Comparison of ENCODE assay signal across 19 cellular contexts in the genomic region with DNA sequence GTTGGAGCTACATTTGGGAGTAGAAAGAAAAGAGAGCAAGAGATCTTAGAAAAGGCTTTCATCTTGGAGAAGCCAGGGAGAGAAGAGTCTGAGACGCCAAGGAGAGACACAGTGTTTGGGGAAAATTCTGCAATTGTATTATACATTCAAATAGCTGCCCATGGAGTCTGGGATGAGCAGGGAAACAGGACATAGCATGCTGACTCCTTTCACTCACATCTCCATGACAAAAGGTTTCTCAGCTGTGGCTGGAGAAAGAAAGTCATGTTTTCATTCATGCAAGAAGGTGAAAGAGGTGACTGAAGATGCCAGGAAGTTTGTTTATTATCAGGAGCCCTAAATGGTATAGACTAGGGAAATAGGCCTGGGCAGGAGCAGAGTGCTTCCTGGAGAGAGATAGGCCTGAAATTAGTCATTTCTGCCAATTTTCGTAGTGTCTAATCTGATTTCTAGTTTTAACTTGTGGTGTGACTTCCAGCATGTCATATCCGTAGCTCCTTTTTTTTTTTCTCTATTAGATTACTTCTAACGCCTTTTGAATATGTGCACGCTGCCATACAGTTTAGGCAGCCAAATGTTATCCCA. TPM values are rescaled to one million over a fixed set of nuclear protein-coding genes. Genes with fewer than 3 reads are reported as not detected.
DNase-seq lines count a peak whose midpoint lies in the region; ATAC-seq and TF ChIP-seq lines count a peak whose summit lies in the region.
"Had no signal": no experiment of that assay in that cellular context is flagged by ENCODE, and none has a peak within 500 bp of the region (broad histone marks: within the 10 kb centered on the region; RNA-seq: fewer than 3 reads in every experiment).

No MANE protein-coding gene starts in this region.

- no peaks in the 10 kb centered on the region for H3K9me3 Mint-ChIP-seq in WTC11
- H3K9me3 Mint-ChIP-seq in activated T-cell treated with anti-CD3 and anti-CD28 coated beads, Interleukin-2, amount 50 U/mL, for 4 hours, result no peaks in the 10 kb centered on the region

- H3K9me3 ChIP-seq in HUES48 (ENCODE audit: control insufficient read depth, insufficient read depth, low read length), result no peaks in the 10 kb centered on the region
- H3K9me3 ChIP-seq in neuronal stem cell (replicated peaks in 1 of 2; ENCODE audit: control insufficient read depth in 2 of 2, insufficient read depth in 1 of 2, low read depth in 1 of 2, low read length in 2 of 2), result no peaks in the 10 kb centered on the region
- H3K9me3 ChIP-seq in psoas muscle, result no peaks in the 10 kb centered on the region
- H3K9me3 ChIP-seq: A549; BLaER1 treated with 17β-estradiol and CSF1 and Interleukin-3, amounts not matched to agents 10 nM and 100 nM; MG63 had no signal

- peaks cover 28% of the 10 kb centered on the region for H3K4me1 Mint-ChIP-seq in WTC11
- peaks cover 2% of the 10 kb centered on the region for H3K4me1 Mint-ChIP-seq in activated T-cell treated with anti-CD3 and anti-CD28 coated beads, Interleukin-2, amount 50 U/mL, for 4 hours (ENCODE audit: low read depth)

- H3K4me2 ChIP-seq in neuronal stem cell (ENCODE audit: insufficient read depth, low read length, poor library complexity, severe bottlenecking), result no peak overlapping the region
- H3K4me2 ChIP-seq: A549; BLaER1 treated with 17β-estradiol and CSF1 and Interleukin-3, amounts not matched to agents 10 nM and 100 nM had no signal

- no peaks in the 10 kb centered on the region for H3K27me3 ChIP-seq in HUES48 (ENCODE audit: control insufficient read depth, insufficient read depth, low read length)
- no peaks in the 10 kb centered on the region for H3K27me3 ChIP-seq in neuronal stem cell (ENCODE audit: control insufficient read depth in 3 of 3, insufficient read depth in 3 of 3, low read depth in 1 of 3, low read length in 3 of 3)
- no peaks in the 10 kb centered on the region for H3K27me3 ChIP-seq in psoas muscle (ENCODE audit: insufficient read depth in 3 of 3, low read length in 2 of 3)
- H3K27me3 ChIP-seq: BLaER1 treated with 17β-estradiol and CSF1 and Interleukin-3, amounts not matched to agents 10 nM and 100 nM; MG63 had no signal

- CTCF ChIA-PET in WTC11 (lab: Charles Lee), result interaction anchor here (0.5 to 11.2 kb wide), 15 partner anchors 9 to 141 kb away, joined by 3 to 185 read pairs (median 5); partner anchors contain the start of gene DNAJC13

- H3K9ac ChIP-seq in HUES48 (ENCODE audit: low read depth, low read length) (no peak overlapping the region), neuronal stem cell (ENCODE audit: low read depth, low read length, poor library complexity) (no peak overlapping the region)
- H3K9ac ChIP-seq: BLaER1 treated with 17β-estradiol and CSF1 and Interleukin-3, amounts not matched to agents 10 nM and 100 nM; GM23248 had no signal

- no peak overlapping the region for H3K23ac ChIP-seq in neuronal stem cell (ENCODE audit: low read depth, low read length, poor library complexity)

- no peaks in the 10 kb centered on the region for H3K27me3 Mint-ChIP-seq in WTC11 (ENCODE audit: low read depth)
- H3K27me3 Mint-ChIP-seq in activated T-cell treated with anti-CD3 and anti-CD28 coated beads, Interleukin-2, amount 50 U/mL, for 4 hours (ENCODE audit: low read depth), result peaks cover 2% of the 10 kb centered on the region

- no peak overlapping the region for H2BK12ac ChIP-seq in neuronal stem cell (ENCODE audit: low read length)

- no peak overlapping the region for H3K14ac ChIP-seq in neuronal stem cell (ENCODE audit: low read length)

- H2BK5ac ChIP-seq in neuronal stem cell (ENCODE audit: low read length), result no peak overlapping the region

- intact Hi-C loops in psoas muscle (cut with DNase I), result loop anchor here (5.0 to 10.0 kb wide), 4 partner anchors 46 to 293 kb away; no protein-coding TSS in a partner anchor

- H3K4me3 Mint-ChIP-seq in WTC11, result peak overlapping the region; percentile 12
- H3K4me3 Mint-ChIP-seq in activated T-cell treated with anti-CD3 and anti-CD28 coated beads, Interleukin-2, amount 50 U/mL, for 4 hours, result no peak overlapping the region

- no peak overlapping the region for H2AK5ac ChIP-seq in neuronal stem cell (ENCODE audit: low read depth, low read length)

- no peak overlapping the region for H4K8ac ChIP-seq in neuronal stem cell (ENCODE audit: low read depth, low read length)

- H3K27ac ChIP-seq in HUES48 (ENCODE audit: low read depth, low read length), result peak overlapping the region; percentile 77
- H3K27ac ChIP-seq in neuronal stem cell (replicated peaks; ENCODE audit: low read length), result no peak overlapping the region
- H3K27ac ChIP-seq in psoas muscle, result no peak overlapping the region
- H3K27ac ChIP-seq: A549; BLaER1 treated with 17β-estradiol and CSF1 and Interleukin-3, amounts not matched to agents 10 nM and 100 nM; GM23248 had no signal

- WGBS in neuronal stem cell (ENCODE audit: extremely low coverage in 2 of 2, insufficient read length in 2 of 2, insufficient replicate concordance in 1 of 2), 2 donors, result no CpG with 5 or more reads among the region's 5 CpGs
- 69 to 72% (median 72%) methylated on average over 5 of the region's 5 CpGs for WGBS in psoas muscle, 3 donors

- POLR2A ChIA-PET in WTC11 (lab: Charles Lee), result interaction anchor here (0.6 kb wide), 1 partner anchor 67 kb away, joined by 3 read pairs; no protein-coding TSS in a partner anchor

- H3K4ac ChIP-seq in neuronal stem cell (ENCODE audit: low read length), result no peak overlapping the region

- no peak overlapping the region for H4K91ac ChIP-seq in neuronal stem cell (ENCODE audit: low read depth, low read length, poor library complexity)

- peak overlapping the region; percentile 28; the same call in 1 of the 2 replicates for H3K4me3 ChIP-seq in HUES48 (ENCODE audit: low read depth, low read length)
- H3K4me3 ChIP-seq in neuronal stem cell (ENCODE audit: low read length in 2 of 2), result no peak overlapping the region
- no peak overlapping the region for H3K4me3 ChIP-seq in psoas muscle
- H3K4me3 ChIP-seq: A549; BLaER1 treated with 17β-estradiol and CSF1 and Interleukin-3, amounts not matched to agents 10 nM and 100 nM; GM12878; GM23248; MG63 had no signal

- no peak overlapping the region for H2BK15ac ChIP-seq in neuronal stem cell (ENCODE audit: low read length)

- peak overlapping the region; percentile 50 for H2AFZ ChIP-seq in neuronal stem cell (ENCODE audit: low read length)
- H2AFZ ChIP-seq: GM23248 had no signal

- no peak overlapping the region for H3K18ac ChIP-seq in neuronal stem cell (ENCODE audit: low read length)

- peak overlapping the region; percentile 50 for H3K27ac Mint-ChIP-seq in WTC11

- H2BK120ac ChIP-seq in neuronal stem cell (ENCODE audit: low read depth, low read length), result no peak overlapping the region

- TF ChIP-seq CTCF in WTC11 (IDR thresholded peaks at IDR 0.05), result no peak
- TF ChIP-seq CTCF in psoas muscle (IDR thresholded peaks at IDR 0.05), result no peak

- peak; percentile 63 for ATAC-seq in WTC11
- ATAC-seq in activated T-cell treated with anti-CD3 and anti-CD28 coated beads, Interleukin-2, amount 50 U/mL, for 4 hours, result no peak
- no peak for ATAC-seq in psoas muscle
- ATAC-seq: A549, GM12878 had no signal

- H3K36me3 ChIP-seq in HUES48 (ENCODE audit: control insufficient read depth, insufficient read depth, low read length), result no peaks in the 10 kb centered on the region
- H3K36me3 ChIP-seq in neuronal stem cell (replicated peaks in 1 of 2; ENCODE audit: control insufficient read depth in 2 of 2, insufficient read depth in 2 of 2, low read length in 2 of 2), result no peaks in the 10 kb centered on the region
- H3K36me3 ChIP-seq in psoas muscle (ENCODE audit: insufficient read depth in 1 of 2, low read depth in 1 of 2), result no peaks in the 10 kb centered on the region
- H3K36me3 ChIP-seq: MG63 had no signal

- no peaks in the 10 kb centered on the region for H3K79me1 ChIP-seq in neuronal stem cell (ENCODE audit: low read depth, low read length)

- no peak for DNase-seq in WTC11 (ENCODE audit: low spot score)
- DNase-seq in iPS DF 19.7 (ENCODE audit: low read depth, low spot score), result peak; percentile 52
- no peak for DNase-seq in neuronal stem cell (ENCODE audit: low spot score)
- no peak for DNase-seq in NCI-H2227 treated with DMSO at 0.1 percent for 48 hours (lab: John Stamatoyannopoulos, UW)
- DNase-seq in activated T-cell treated with anti-CD3 and anti-CD28 coated beads, Interleukin-2, amount 50 U/mL, for 4 hours, result no peak
- DNase-seq in psoas muscle, result no peak
- DNase-seq: DND-41, GM23248, Karpas-422, MG63, NCI-H1092, NCI-H146, NCI-H2081, NCI-H510A treated with DMSO at 0.1 percent for 48 hours, SHP77 had no signal

- H3K4me1 ChIP-seq in HUES48 (ENCODE audit: control insufficient read depth, insufficient read depth, low read length) (peaks cover 14% of the 10 kb centered on the region), neuronal stem cell (ENCODE audit: control insufficient read depth in 2 of 2, insufficient read depth in 1 of 2, low read depth in 1 of 2, low read length in 2 of 2) (peaks cover 0 to 16% of the 10 kb centered on the region in 2 donors), psoas muscle (peaks cover 8% of the 10 kb centered on the region)

- H3K36me3 Mint-ChIP-seq in WTC11, result no peaks in the 10 kb centered on the region
- no peaks in the 10 kb centered on the region for H3K36me3 Mint-ChIP-seq in activated T-cell treated with anti-CD3 and anti-CD28 coated beads, Interleukin-2, amount 50 U/mL, for 4 hours (ENCODE audit: insufficient read depth)

TF ChIP-seq in WTC11, 78 proteins besides CTCF, POLR2A, EP300 and RAD21 (continues in another document):
- TF ChIP-seq ZNF121 (CRISPR knock-in tag; IDR thresholded peaks at IDR 0.05), result peak; percentile 93
- TF ChIP-seq, protein P1, sequence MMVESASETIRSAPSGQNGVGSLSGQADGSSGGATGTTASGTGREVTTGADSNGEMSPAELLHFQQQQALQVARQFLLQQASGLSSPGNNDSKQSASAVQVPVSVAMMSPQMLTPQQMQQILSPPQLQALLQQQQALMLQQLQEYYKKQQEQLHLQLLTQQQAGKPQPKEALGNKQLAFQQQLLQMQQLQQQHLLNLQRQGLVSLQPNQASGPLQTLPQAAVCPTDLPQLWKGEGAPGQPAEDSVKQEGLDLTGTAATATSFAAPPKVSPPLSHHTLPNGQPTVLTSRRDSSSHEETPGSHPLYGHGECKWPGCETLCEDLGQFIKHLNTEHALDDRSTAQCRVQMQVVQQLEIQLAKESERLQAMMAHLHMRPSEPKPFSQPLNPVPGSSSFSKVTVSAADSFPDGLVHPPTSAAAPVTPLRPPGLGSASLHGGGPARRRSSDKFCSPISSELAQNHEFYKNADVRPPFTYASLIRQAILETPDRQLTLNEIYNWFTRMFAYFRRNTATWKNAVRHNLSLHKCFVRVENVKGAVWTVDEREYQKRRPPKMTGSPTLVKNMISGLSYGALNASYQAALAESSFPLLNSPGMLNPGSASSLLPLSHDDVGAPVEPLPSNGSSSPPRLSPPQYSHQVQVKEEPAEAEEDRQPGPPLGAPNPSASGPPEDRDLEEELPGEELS (CRISPR knock-in tag; IDR thresholded peaks at IDR 0.05), result peak; percentile 29; the same call in 1 of the 2 replicates
- TF ChIP-seq FOXK1 (CRISPR knock-in tag; IDR thresholded peaks at IDR 0.05), result 0 out of 2 replicates have a peak, but pooled peaks have one; percentile 51

RNA-seq across cellular contexts. Expression of gene ACP3, which starts 34.1 kb away (rescaled TPM):
- total RNA-seq in WTC11 (2021) (1.6 to 2.5 TPM (median 1.9 TPM) in 3 replicates), psoas muscle (under 1 TPM in 3 of 4 donors, not detected in 1; 0.11 to 0.86 (median 0.30) TPM)
- 0.08 TPM for polyA plus RNA-seq in neuronal stem cell (2013, experiment 1 of 2)
- polyA plus RNA-seq in neuronal stem cell (2013, experiment 2 of 2), result 0.07 TPM
- total RNA-seq in activated T-cell treated with anti-CD3 and anti-CD28 coated beads, Interleukin-2, amount 50 U/mL, for 4 hours, result not detected
- polyA plus RNA-seq in psoas muscle, result under 1 TPM; 0.04 to 0.07 (median 0.05) TPM
- total RNA-seq: GM12878 had no signal
